ENCODE assay signal across 8 cellular contexts in genomic region chr17:66713533-66714042, GRCh38.
DNase-seq lines count a peak whose midpoint lies in the region; ATAC-seq and TF ChIP-seq lines count a peak whose summit lies in the region.

No MANE protein-coding gene starts in this region.

- DNase-seq in immature natural killer cell: peak; percentile 58 to 69 (median 64)
- no peak for DNase-seq in LoVo (ENCODE audit: low spot score)
- DNase-seq in cerebellum (ENCODE audit: low spot score): no peak
- no peak for DNase-seq in H4 (ENCODE audit: low spot score)

- H3K27me3 Mint-ChIP-seq in immature natural killer cell (ENCODE audit: low read depth in 3 of 3): peaks cover 0 to 2% (median 2%) of the 10 kb centered on the region in 3 donors

- peak overlapping the region; percentile 65 to 83 (median 80) for H3K27ac Mint-ChIP-seq in immature natural killer cell

- ATAC-seq in GM18505 (IDR thresholded peaks at IDR 0.05; ENCODE audit: unreplicated experiment) (peak; percentile 73), GM19467 (IDR thresholded peaks at IDR 0.05; ENCODE audit: unreplicated experiment) (peak; percentile 74), HG03439 (IDR thresholded peaks at IDR 0.05; ENCODE audit: unreplicated experiment) (peak; percentile 69), GM18519 (IDR thresholded peaks at IDR 0.05; ENCODE audit: low FRiP score, unreplicated experiment) (no peak)

- H3K9me3 Mint-ChIP-seq in immature natural killer cell: no peaks in the 10 kb centered on the region

- peaks cover 0 to 12% (median 0%) of the 10 kb centered on the region in 3 donors for H3K36me3 Mint-ChIP-seq in immature natural killer cell

- peak overlapping the region; percentile 19 to 63 (median 49) for H3K4me3 Mint-ChIP-seq in immature natural killer cell

- TF ChIP-seq POLR2A in GM18505 (IDR thresholded peaks at IDR 0.05; ENCODE audit: borderline replicate concordance, extremely low read depth, insufficient read depth, insufficient read length): peak; percentile 14

- peaks cover 55 to 63% of the 10 kb centered on the region in 2 donors for H3K4me1 Mint-ChIP-seq in immature natural killer cell

Comparison
In these comparisons a context has a peak if more than half of its experiments do, and no peak if none do; other contexts are left out.
1. DNase-seq: peak in immature natural killer cell (3 of 3); none in LoVo (single experiment), cerebellum (single experiment) and H4 (single experiment).